In the genomic region with DNA sequence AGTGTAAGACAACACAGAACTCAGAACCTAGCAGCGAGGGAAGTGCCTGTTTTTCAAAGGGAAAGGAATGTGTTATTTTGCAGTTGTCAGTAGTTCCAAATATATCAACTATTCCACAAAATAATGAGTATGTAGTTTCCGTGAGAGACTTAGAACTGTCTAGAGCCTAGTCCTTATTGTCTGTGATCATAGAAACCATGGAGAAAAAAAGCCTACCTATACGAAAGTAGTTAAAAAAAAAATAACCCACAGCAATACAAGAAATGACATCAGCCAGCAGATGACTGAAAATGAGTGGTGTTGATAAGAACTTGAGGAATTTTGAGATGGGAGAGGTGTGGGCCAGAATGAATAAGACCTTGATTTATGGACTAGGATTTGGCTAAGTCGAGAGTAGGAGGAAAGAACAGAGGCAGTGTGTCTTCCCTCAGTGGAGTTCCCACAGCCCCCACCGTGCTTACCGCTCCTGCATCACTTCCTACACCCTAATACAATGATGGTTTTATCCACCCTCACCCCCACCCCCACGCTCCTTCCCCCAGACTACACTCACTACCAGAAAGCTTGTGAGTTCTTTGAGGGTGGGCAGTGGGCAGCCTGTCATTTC, we compare ENCODE assay signal across 9 cellular contexts. TPM values are rescaled to one million over a fixed set of nuclear protein-coding genes. Genes with fewer than 3 reads are reported as not detected.
DNase-seq lines count a peak whose midpoint lies in the region; ATAC-seq and TF ChIP-seq lines count a peak whose summit lies in the region.
"Not testable (repeated sequence)": the region's sequence is repeated elsewhere in the genome, so short reads cannot be mapped to it uniquely, and the experiment has no call there.
"Had no signal": no experiment of that assay in that cellular context is flagged by ENCODE, and none has a peak within 500 bp of the region (broad histone marks: within the 10 kb centered on the region; RNA-seq: fewer than 3 reads in every experiment).

No MANE protein-coding gene starts in this region.

- DNase-seq in RWPE2 (ENCODE audit: low spot score); activated T-cell treated with anti-CD3 and anti-CD28 coated beads, Interleukin-2, amount 50 U/mL, for 4 hours; activated naive CD8-positive, alpha-beta T cell treated with anti-CD3 and anti-CD28 coated beads, Interleukin-2, amount 50 U/mL, for 24 hours; foreskin keratinocyte; sciatic nerve (ENCODE audit: low spot score): not testable (repeated sequence)

- H3K36me3 Mint-ChIP-seq in activated T-cell treated with anti-CD3 and anti-CD28 coated beads, Interleukin-2, amount 50 U/mL, for 4 hours (ENCODE audit: insufficient read depth); activated T-helper 17 cell treated with anti-CD3 and anti-CD28 coated beads, Interleukin-2, amount 50 U/mL, for 72 hours (ENCODE audit: low read depth); activated naive CD8-positive, alpha-beta T cell treated with anti-CD3 and anti-CD28 coated beads, Interleukin-2, amount 50 U/mL, for 24 hours (ENCODE audit: low read depth): not testable (repeated sequence)

- H3K4me3 ChIP-seq in RWPE2 (ENCODE audit: severe bottlenecking) = not testable (repeated sequence)

- ATAC-seq in RWPE2 (ENCODE audit: low read depth) (peak; percentile 63; the same call in 1 of the 3 replicates), foreskin keratinocyte (peak; percentile 78), sciatic nerve (peak; percentile 84)
- peak; percentile 25 to 37 for ATAC-seq in activated T-cell treated with anti-CD3 and anti-CD28 coated beads, Interleukin-2, amount 50 U/mL, for 4 hours
- peak; percentile 86 for ATAC-seq in activated T-helper 17 cell treated with anti-CD3 and anti-CD28 coated beads, Interleukin-2, amount 50 U/mL, for 72 hours (replicated peaks)
- peak; percentile 36 for ATAC-seq in activated naive CD8-positive, alpha-beta T cell treated with anti-CD3 and anti-CD28 coated beads, Interleukin-2, amount 50 U/mL, for 24 hours

- H3K27ac ChIP-seq in RWPE2 (ENCODE audit: poor library complexity, severe bottlenecking); foreskin keratinocyte: not testable (repeated sequence)

- H3K36me3 ChIP-seq in RWPE2 (ENCODE audit: low read depth) = not testable (repeated sequence)

- H3K27me3 ChIP-seq in RWPE2 (ENCODE audit: insufficient read depth, poor library complexity, severe bottlenecking); foreskin keratinocyte: not testable (repeated sequence)

- not testable (repeated sequence) for H3K4me1 ChIP-seq in RWPE2 (ENCODE audit: insufficient read depth, poor library complexity, severe bottlenecking); foreskin keratinocyte

- not testable (repeated sequence) for H3K9me3 ChIP-seq in RWPE2 (ENCODE audit: severe bottlenecking)

- not testable (repeated sequence) for H3K27me3 Mint-ChIP-seq in activated T-cell treated with anti-CD3 and anti-CD28 coated beads, Interleukin-2, amount 50 U/mL, for 4 hours (ENCODE audit: low read depth); activated T-helper 17 cell treated with anti-CD3 and anti-CD28 coated beads, Interleukin-2, amount 50 U/mL, for 72 hours; activated naive CD8-positive, alpha-beta T cell treated with anti-CD3 and anti-CD28 coated beads, Interleukin-2, amount 50 U/mL, for 24 hours

- intact Hi-C loops in sciatic nerve (cut with DNase I) = not testable (repeated sequence)

- not testable (repeated sequence) for H3K4me1 Mint-ChIP-seq in activated T-cell treated with anti-CD3 and anti-CD28 coated beads, Interleukin-2, amount 50 U/mL, for 4 hours (ENCODE audit: low read depth); activated T-helper 17 cell treated with anti-CD3 and anti-CD28 coated beads, Interleukin-2, amount 50 U/mL, for 72 hours; activated naive CD8-positive, alpha-beta T cell treated with anti-CD3 and anti-CD28 coated beads, Interleukin-2, amount 50 U/mL, for 24 hours

- not testable (repeated sequence) for H3K4me3 Mint-ChIP-seq in activated T-cell treated with anti-CD3 and anti-CD28 coated beads, Interleukin-2, amount 50 U/mL, for 4 hours; activated T-helper 17 cell treated with anti-CD3 and anti-CD28 coated beads, Interleukin-2, amount 50 U/mL, for 72 hours; activated naive CD8-positive, alpha-beta T cell treated with anti-CD3 and anti-CD28 coated beads, Interleukin-2, amount 50 U/mL, for 24 hours

- H3K27ac Mint-ChIP-seq in activated T-helper 17 cell treated with anti-CD3 and anti-CD28 coated beads, Interleukin-2, amount 50 U/mL, for 72 hours; activated naive CD8-positive, alpha-beta T cell treated with anti-CD3 and anti-CD28 coated beads, Interleukin-2, amount 50 U/mL, for 24 hours: not testable (repeated sequence)

- H3K9me3 Mint-ChIP-seq in activated T-cell treated with anti-CD3 and anti-CD28 coated beads, Interleukin-2, amount 50 U/mL, for 4 hours; activated T-helper 17 cell treated with anti-CD3 and anti-CD28 coated beads, Interleukin-2, amount 50 U/mL, for 72 hours; activated naive CD8-positive, alpha-beta T cell treated with anti-CD3 and anti-CD28 coated beads, Interleukin-2, amount 50 U/mL, for 24 hours: not testable (repeated sequence)

- not testable (repeated sequence) for TF ChIP-seq CTCF in RWPE2 (IDR thresholded peaks at IDR 0.05; ENCODE audit: poor library complexity, severe bottlenecking); foreskin keratinocyte (conservative IDR thresholded peaks at IDR 0.05)

RNA-seq across cellular contexts. Expression of a gene that starts 21.6 kb away (rescaled TPM):
- 1 to 10 TPM; 1.9 to 3.6 (median 2.7) TPM for total RNA-seq in activated T-cell treated with anti-CD3 and anti-CD28 coated beads, Interleukin-2, amount 50 U/mL, for 4 hours
- total RNA-seq in activated T-helper 17 cell treated with anti-CD3 and anti-CD28 coated beads, Interleukin-2, amount 50 U/mL, for 72 hours = 10 to 100 TPM; 11.7 to 11.8 TPM
- 2.9 and 6.2 TPM in 2 replicates for total RNA-seq in foreskin keratinocyte
- 1.9 and 5.4 TPM in 2 replicates for polyA plus RNA-seq in foreskin keratinocyte
- total RNA-seq in sciatic nerve = not detected
- total RNA-seq: CD4-positive, CD25-positive, alpha-beta regulatory T cell had no signal
- polyA plus RNA-seq: CD4-positive, alpha-beta memory T cell; CD8-positive, alpha-beta memory T cell had no signal

Comparison
In these comparisons a context has a peak if more than half of its experiments do, and no peak if none do; other contexts are left out.
1. ATAC-seq: peak in every context shown above with its lines; median percentile 86 in activated T-helper 17 cell treated with anti-CD3 and anti-CD28 coated beads, Interleukin-2, amount 50 U/mL, for 72 hours; 84 in sciatic nerve; 78 in foreskin keratinocyte; 63 in RWPE2; 36 in activated naive CD8-positive, alpha-beta T cell treated with anti-CD3 and anti-CD28 coated beads, Interleukin-2, amount 50 U/mL, for 24 hours; 31 in activated T-cell treated with anti-CD3 and anti-CD28 coated beads, Interleukin-2, amount 50 U/mL, for 4 hours.